31 cellular contexts compared by ENCODE assay signal in genomic region chr2:170201734-170202393, GRCh38. TPM values are rescaled to one million over a fixed set of nuclear protein-coding genes. Genes with fewer than 3 reads are reported as not detected.
A peak's percentile ranks its signal among the peaks of the same experiment; 100 is the strongest.
DNase-seq lines count a peak whose midpoint lies in the region; ATAC-seq, FAIRE-seq and TF ChIP-seq lines count a peak whose summit lies in the region.
"Had no signal": no experiment of that assay in that cellular context is flagged by ENCODE, and none has a peak within 500 bp of the region (broad histone marks: within the 10 kb centered on the region; RNA-seq: fewer than 3 reads in every experiment).

No MANE protein-coding gene starts in this region.

- no peak for FAIRE-seq in H1 (lab: Jason Lieb, UNC)
- FAIRE-seq: H54 had no signal

- H3K79me2 ChIP-seq in H1 (ENCODE audit: control insufficient read depth in 1 of 2, insufficient read depth in 2 of 2, low read length in 2 of 2), result no peaks in the 10 kb centered on the region

- H4K20me1 ChIP-seq in H1 (replicated peaks in 1 of 2; ENCODE audit: control insufficient read depth in 1 of 2, insufficient read depth in 2 of 2, low read length in 2 of 2), result no peaks in the 10 kb centered on the region

- H4K8ac ChIP-seq in H1 (ENCODE audit: extremely low read depth, insufficient read depth, low read length), result no peak overlapping the region

- H3K79me1 ChIP-seq in H1 (ENCODE audit: low read depth, low read length), result no peaks in the 10 kb centered on the region

- 0 out of 2 replicates have a peak overlapping the region, but pooled peaks have one; percentile 11 for H2AFZ ChIP-seq in H1 (ENCODE audit: low read length)

- H2BK20ac ChIP-seq in H1 (ENCODE audit: low read length), result no peak overlapping the region

- no peak overlapping the region for H3K23ac ChIP-seq in H1 (ENCODE audit: insufficient read length)

- no peak overlapping the region for H4K91ac ChIP-seq in H1 (replicated peaks; ENCODE audit: insufficient read length, low read length)

- no peaks in the 10 kb centered on the region for H3K4me1 ChIP-seq in H1 (replicated peaks in 1 of 4; ENCODE audit: control insufficient read depth in 3 of 4, insufficient read depth in 4 of 4, low read length in 3 of 4)
- H3K4me1 ChIP-seq: vagina had no signal

- no peak for TF ChIP-seq POLR2A in H1 (IDR thresholded peaks at IDR 0.05; ENCODE audit: control extremely low read depth in 1 of 2, low read depth in 2 of 2, low read length in 2 of 2)

- no peak overlapping the region for H3K27ac Mint-ChIP-seq in T-helper 17 cell
- H3K27ac Mint-ChIP-seq: activated naive CD8-positive, alpha-beta T cell treated with anti-CD3 and anti-CD28 coated beads, Interleukin-2, amount 10 ng/mL, durations not matched to agents 7 days and 5 days; CD14-positive monocyte; immature natural killer cell; nephron progenitor cell; stimulated activated naive CD8-positive, alpha-beta T cell treated with anti-CD3 and anti-CD28 coated beads, Interleukin-15, Interleukin-2, amounts not matched to agents 100 ng/mL and 50 ng/mL, for 24 hours; T-helper 1 cell treated with Interleukin-12 subunit alpha and Interleukin-12 subunit beta and Interleukin-4 antibody, amounts not matched to agents 30 μg/mL and 1 μg/mL, for 36 hours had no signal

- no peak for DNase-seq in H1 (ENCODE audit: low read depth in 1 of 2, low spot score in 2 of 2)
- no peak for DNase-seq in T-helper 17 cell
- no peak for DNase-seq in NCI-H524 (lab: John Stamatoyannopoulos, UW)
- DNase-seq: activated CD4-positive, alpha-beta T cell treated with anti-CD3 and anti-CD28 coated beads for 48 hours; activated gamma-delta T cell; activated naive CD8-positive, alpha-beta T cell treated with anti-CD3 and anti-CD28 coated beads, Interleukin-2, amount 10 ng/mL, durations not matched to agents 7 days and 5 days; activated T-cell treated with anti-CD3 and anti-CD28 coated beads, Interleukin-2, amount 50 U/mL, for 1 hour; Calu3; central memory CD4-positive, alpha-beta T cell; DND-41; immature natural killer cell; left colon; mammary epithelial cell; NCI-H2029 treated with DMSO at 0.1 percent for 48 hours; NCI-H2227 treated with DMSO at 0.1 percent for 48 hours; nephron progenitor cell; ovary had no signal

- H3K9ac ChIP-seq in H1 (replicated peaks in 1 of 4; ENCODE audit: extremely low read depth in 1 of 4, low read depth in 3 of 4, low read length in 3 of 4), result no peak overlapping the region

- POLR2A ChIA-PET in H1 (lab: Charles Lee; ENCODE audit: partially characterized antibody), result no interaction called here

- H3K36me3 Mint-ChIP-seq in T-helper 17 cell (ENCODE audit: low read depth), result peaks cover 2% of the 10 kb centered on the region
- H3K36me3 Mint-ChIP-seq: activated naive CD8-positive, alpha-beta T cell treated with anti-CD3 and anti-CD28 coated beads, Interleukin-2, amount 10 ng/mL, durations not matched to agents 7 days and 5 days; CD14-positive monocyte; immature natural killer cell had no signal

- no peak overlapping the region for H3K56ac ChIP-seq in H1 (replicated peaks; ENCODE audit: insufficient read length, low read depth, low read length)

- CTCF ChIA-PET in H1 (lab: Charles Lee; ENCODE audit: partially characterized antibody), result interaction anchor here (0.6 to 0.7 kb wide), 2 partner anchors 30 to 34 kb away, joined by 3 read pairs; no protein-coding TSS in a partner anchor

- TF ChIP-seq EP300 in H1 (IDR thresholded peaks at IDR 0.05; ENCODE audit: borderline replicate concordance in 1 of 2, low read depth in 2 of 2, low read length in 2 of 2), result no peak

- no peaks in the 10 kb centered on the region for H3K27me3 ChIP-seq in H1 (replicated peaks in 1 of 4; ENCODE audit: control insufficient read depth in 3 of 4, extremely low read depth in 1 of 4, insufficient read depth in 3 of 4, low read length in 3 of 4)
- H3K27me3 ChIP-seq: ovary, vagina had no signal

- H2BK15ac ChIP-seq in H1 (ENCODE audit: low read length), result peak overlapping the region; percentile 12; the same call in 1 of the 2 replicates

- no peak overlapping the region for H3K4ac ChIP-seq in H1 (replicated peaks; ENCODE audit: insufficient read length, low read depth, low read length)

- H2BK5ac ChIP-seq in H1 (ENCODE audit: low read depth, low read length), result no peak overlapping the region

- no peak overlapping the region for H3K4me3 Mint-ChIP-seq in T-helper 17 cell
- H3K4me3 Mint-ChIP-seq: activated naive CD8-positive, alpha-beta T cell treated with anti-CD3 and anti-CD28 coated beads, Interleukin-2, amount 10 ng/mL, durations not matched to agents 7 days and 5 days; CD14-positive monocyte; immature natural killer cell; nephron progenitor cell; stimulated activated naive CD8-positive, alpha-beta T cell treated with anti-CD3 and anti-CD28 coated beads, Interleukin-15, Interleukin-2, amounts not matched to agents 100 ng/mL and 50 ng/mL, for 24 hours; T-helper 1 cell treated with Interleukin-12 subunit alpha and Interleukin-12 subunit beta and Interleukin-4 antibody, amounts not matched to agents 30 μg/mL and 1 μg/mL, for 36 hours had no signal

- H3K27ac ChIP-seq in H1 (ENCODE audit: low read depth, low read length), result no peak overlapping the region
- H3K27ac ChIP-seq: ovary, RWPE1, thoracic aorta, vagina had no signal

- TF ChIP-seq CTCF in H1 (IDR thresholded peaks at IDR 0.05; ENCODE audit: control extremely low read depth in 1 of 3, insufficient read depth in 1 of 3, low read depth in 1 of 3, low read length in 3 of 3), result no peak

- peak overlapping the region; percentile 34; the same call in 1 of the 2 replicates for H3K18ac ChIP-seq in H1 (ENCODE audit: extremely low read depth, low read length)

- H3K9me3 ChIP-seq in H1 (ENCODE audit: insufficient read depth in 2 of 2, low read depth in 1 of 2, low read length in 1 of 2), result no peaks in the 10 kb centered on the region
- no peaks in the 10 kb centered on the region for H3K9me3 ChIP-seq in T-helper 17 cell (ENCODE audit: control insufficient read depth, low read length, poor library complexity, severe bottlenecking)
- H3K9me3 ChIP-seq: ovary, thoracic aorta, vagina had no signal

- no peaks in the 10 kb centered on the region for H3K23me2 ChIP-seq in H1 (ENCODE audit: low read depth, low read length)

- WGBS in H1 (ENCODE audit: extremely low coverage in 1 of 2, insufficient coverage in 1 of 2, insufficient read length in 1 of 2, insufficient replicate concordance in 2 of 2, low coverage in 1 of 2, low lambda C conversion rate in 2 of 2, missing lambda C conversion rate in 1 of 2), 2 experiments, result 85% methylated on average over 3 of the region's 3 CpGs; no CpG with 5 or more reads in 1 of the 2 experiments

- H3K4me3 ChIP-seq in H1 (ENCODE audit: extremely low read depth in 1 of 4, insufficient read depth in 2 of 4, low read depth in 3 of 4, low read length in 4 of 4), result no peak overlapping the region
- H3K4me3 ChIP-seq: ovary, thoracic aorta, vagina had no signal

- H3K4me2 ChIP-seq in H1 (ENCODE audit: insufficient read depth in 1 of 2, low read depth in 2 of 2, low read length in 2 of 2), result no peak overlapping the region

- no peak overlapping the region for H3K14ac ChIP-seq in H1 (ENCODE audit: insufficient read length)

- no peak overlapping the region for H2BK120ac ChIP-seq in H1 (replicated peaks; ENCODE audit: low read depth, low read length)

- no peak overlapping the region for H2BK12ac ChIP-seq in H1 (ENCODE audit: low read depth, low read length)

- H3K36me3 ChIP-seq in H1 (ENCODE audit: control insufficient read depth in 2 of 4, insufficient read depth in 4 of 4, low read length in 3 of 4), result no peaks in the 10 kb centered on the region
- H3K36me3 ChIP-seq: ovary, thoracic aorta, vagina had no signal

- H2AK5ac ChIP-seq in H1 (ENCODE audit: low read depth, low read length), result no peak overlapping the region

- ATAC-seq in GM19351 (IDR thresholded peaks at IDR 0.05; ENCODE audit: unreplicated experiment) (peak; percentile 73), GM21723 (IDR thresholded peaks at IDR 0.05; ENCODE audit: unreplicated experiment) (peak; percentile 87), HG03095 (IDR thresholded peaks at IDR 0.05; ENCODE audit: unreplicated experiment) (peak; percentile 82), T-helper 17 cell (no peak), GM21737 (IDR thresholded peaks at IDR 0.05; ENCODE audit: unreplicated experiment) (no peak), GM21786 (IDR thresholded peaks at IDR 0.05; ENCODE audit: unreplicated experiment) (no peak)
- ATAC-seq: left colon had no signal

- no peak for TF ChIP-seq RAD21 in H1 (IDR thresholded peaks at IDR 0.05 in 1 of 2, conservative IDR thresholded peaks at IDR 0.05 in 1 of 2; ENCODE audit: low read depth in 2 of 2, low read length in 2 of 2)

- no peaks in the 10 kb centered on the region for H3K4me1 Mint-ChIP-seq in T-helper 17 cell
- H3K4me1 Mint-ChIP-seq: activated naive CD8-positive, alpha-beta T cell treated with anti-CD3 and anti-CD28 coated beads, Interleukin-2, amount 10 ng/mL, durations not matched to agents 7 days and 5 days; CD14-positive monocyte; immature natural killer cell had no signal

- peaks cover 46% of the 10 kb centered on the region for H3K27me3 Mint-ChIP-seq in T-helper 17 cell

- H4K5ac ChIP-seq in H1 (ENCODE audit: insufficient read length, low read depth, low read length), result no peak overlapping the region

TF ChIP-seq in H1, 55 proteins besides CTCF, POLR2A, EP300 and RAD21:
- TF ChIP-seq MAX (IDR thresholded peaks at IDR 0.05), result no peak
TF ChIP-seq in H1: peak in this region for 0.

RNA-seq across cellular contexts. Expression of gene MYO3B, which starts 23.9 kb away (rescaled TPM):
- total RNA-seq in H1 (2021; fragmentation: NEBNext Ultra II Directional; extraction: Animal tissue kit (Norgen Biotek cat#: 25700)), result 0.19 and 0.27 TPM in 2 replicates
- 0.11 and 0.17 TPM in 2 replicates for polyA plus RNA-seq in H1 (2011; rRNA removed)
- 0.16 TPM for polyA plus RNA-seq in H1 (2011; cell fraction: cytosol; rRNA removed)
- 0.19 TPM for polyA plus RNA-seq in H1 (2011; cell fraction: nucleus; rRNA removed)
- 0.13 to 0.29 TPM (median 0.17 TPM) in 4 replicates for polyA plus RNA-seq in H1 (2012, experiment 1 of 2)
- not detected for polyA plus RNA-seq in H1 (2012, experiment 2 of 2)
- polyA plus RNA-seq in H1 (2013, experiment 1 of 2), result 0.12 TPM
- 0.15 TPM for polyA plus RNA-seq in H1 (2013, experiment 2 of 2)
- polyA minus RNA-seq in H1 (2011; rRNA and poly(A)+ RNA removed), result 0.98 and 1.4 TPM in 2 replicates
- 0.22 TPM for polyA minus RNA-seq in H1 (2011; cell fraction: cytosol; rRNA and poly(A)+ RNA removed)
- 1.2 TPM for polyA minus RNA-seq in H1 (2011; cell fraction: nucleus; rRNA and poly(A)+ RNA removed)
- under 1 TPM in 1 of 2 donors, not detected in 1; 0.16 TPM for total RNA-seq in T-helper 17 cell
- total RNA-seq: dermis microvascular lymphatic vessel endothelial cell, MCF 10A, thoracic aorta had no signal
- polyA plus RNA-seq: CD14-positive monocyte, immature natural killer cell had no signal

Comparison
In these comparisons a context has a peak if more than half of its experiments do, and no peak if none do; other contexts are left out.
1. ATAC-seq: peak in GM19351 (single experiment), GM21723 (single experiment) and HG03095 (single experiment); none in T-helper 17 cell (single experiment), GM21737 (single experiment) and GM21786 (single experiment).